ENCODE assay signal across 7 cellular contexts in the genomic region with DNA sequence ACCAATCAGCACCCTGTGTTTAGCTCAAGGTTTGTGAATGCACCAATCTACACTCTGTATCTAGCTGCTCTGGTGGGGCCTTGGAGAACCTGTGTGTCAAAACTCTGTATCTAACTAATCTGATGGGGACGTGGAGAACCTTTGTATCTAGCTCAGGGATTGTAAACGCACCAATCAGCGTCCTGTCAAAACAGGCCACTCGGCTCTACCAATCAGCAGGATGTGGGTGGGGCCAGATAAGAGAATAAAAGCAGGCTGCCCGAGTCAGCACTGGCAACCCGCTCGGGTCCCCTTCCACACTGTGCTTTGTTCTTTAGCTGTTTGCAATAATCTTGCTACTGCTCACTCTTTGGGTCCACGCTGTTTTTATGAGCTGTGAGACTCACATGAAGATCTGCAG.
DNase-seq lines count a peak whose midpoint lies in the region; ATAC-seq, FAIRE-seq and TF ChIP-seq lines count a peak whose summit lies in the region.
"Not testable (repeated sequence)": the region's sequence is repeated elsewhere in the genome, so short reads cannot be mapped to it uniquely, and the experiment has no call there.

No MANE protein-coding gene starts in this region.

- H3K4me1 ChIP-seq in DND-41 (ENCODE audit: insufficient read depth, low read length) = not testable (repeated sequence)

- in situ Hi-C loops in KBM-7 (cut with MboI; ENCODE audit: low pct_unique_long_range_greater_than_20kb, low sequenced_read_pairs) = not testable (repeated sequence)

- not testable (repeated sequence) for H3K4me3 ChIP-seq in DND-41 (ENCODE audit: low read depth in 1 of 2, low read length in 2 of 2); bronchial epithelial cell (ENCODE audit: low read depth, low read length)

- POLR2A ChIA-PET in WTC11 (lab: Charles Lee) = interaction anchor here (0.7 kb wide), 1 partner anchor 173 kb away, joined by 6 read pairs; no protein-coding TSS in a partner anchor

- H3K27ac ChIP-seq in DND-41 (ENCODE audit: low read length) = not testable (repeated sequence)

- not testable (repeated sequence) for H3K4me3 Mint-ChIP-seq in WTC11; activated T-helper 1 cell treated with anti-CD3 and anti-CD28 coated beads, Interleukin-12 subunit alpha, Interleukin-12 subunit beta, Interleukin-2, Interleukin-4 antibody, amounts not matched to agents 30 ng/mL and 10 ng/mL and 1 ng/mL, durations not matched to agents 14 hours and 24 hours and 36 hours; nephron progenitor cell; type B pancreatic cell

- not testable (repeated sequence) for H4K20me1 ChIP-seq in DND-41 (ENCODE audit: insufficient read depth, low read length)

- not testable (repeated sequence) for H3K79me2 ChIP-seq in DND-41 (ENCODE audit: insufficient read depth, low read length)

- not testable (repeated sequence) for H3K9me3 ChIP-seq in DND-41 (ENCODE audit: insufficient read depth, low read length, severe bottlenecking)

- H3K36me3 Mint-ChIP-seq in WTC11 (peaks cover 51% of the 10 kb centered on the region), nephron progenitor cell (ENCODE audit: low read depth) (peaks cover 53% of the 10 kb centered on the region), type B pancreatic cell (peaks cover 17% of the 10 kb centered on the region)
- peaks cover 24% of the 10 kb centered on the region for H3K36me3 Mint-ChIP-seq in activated T-helper 1 cell treated with anti-CD3 and anti-CD28 coated beads, Interleukin-12 subunit alpha, Interleukin-12 subunit beta, Interleukin-2, Interleukin-4 antibody, amounts not matched to agents 30 ng/mL and 10 ng/mL and 1 ng/mL, durations not matched to agents 14 hours and 24 hours and 36 hours (ENCODE audit: low read depth)

- H3K36me3 ChIP-seq in DND-41 (ENCODE audit: insufficient read depth, low read length) = peaks cover 80% of the 10 kb centered on the region
- not testable (repeated sequence) for H3K36me3 ChIP-seq in bronchial epithelial cell (ENCODE audit: control insufficient read depth, insufficient read depth, low read length)

- not testable (repeated sequence) for H3K4me2 ChIP-seq in DND-41 (ENCODE audit: insufficient read depth, low read length)

- not testable (repeated sequence) for H3K9me3 Mint-ChIP-seq in WTC11; activated T-helper 1 cell treated with anti-CD3 and anti-CD28 coated beads, Interleukin-12 subunit alpha, Interleukin-12 subunit beta, Interleukin-2, Interleukin-4 antibody, amounts not matched to agents 30 ng/mL and 10 ng/mL and 1 ng/mL, durations not matched to agents 14 hours and 24 hours and 36 hours; nephron progenitor cell; type B pancreatic cell

- H3K27me3 ChIP-seq in DND-41 (ENCODE audit: insufficient read depth, low read length, poor library complexity); bronchial epithelial cell (ENCODE audit: control insufficient read depth, insufficient read depth, low read length): not testable (repeated sequence)

- H3K27ac Mint-ChIP-seq in WTC11 (peak overlapping the region; percentile 73), nephron progenitor cell (peak overlapping the region; percentile 82), type B pancreatic cell (peak overlapping the region; percentile 28)
- H3K27ac Mint-ChIP-seq in activated T-helper 1 cell treated with anti-CD3 and anti-CD28 coated beads, Interleukin-12 subunit alpha, Interleukin-12 subunit beta, Interleukin-2, Interleukin-4 antibody, amounts not matched to agents 30 ng/mL and 10 ng/mL and 1 ng/mL, durations not matched to agents 14 hours and 24 hours and 36 hours = peak overlapping the region; percentile 31

- not testable (repeated sequence) for TF ChIP-seq CTCF in DND-41 (IDR thresholded peaks at IDR 0.05; ENCODE audit: borderline replicate concordance, extremely low read depth, low read length, poor library complexity, severe bottlenecking); WTC11 (IDR thresholded peaks at IDR 0.05); bronchial epithelial cell (IDR thresholded peaks at IDR 0.05; ENCODE audit: insufficient read depth, low read length, severe bottlenecking); nephron progenitor cell (IDR thresholded peaks at IDR 0.05); type B pancreatic cell (conservative IDR thresholded peaks at IDR 0.05)

- H2AFZ ChIP-seq in DND-41 (ENCODE audit: low read depth, low read length) = not testable (repeated sequence)

- CTCF ChIA-PET in WTC11 (lab: Charles Lee) = not testable (repeated sequence)

- not testable (repeated sequence) for H3K4me1 Mint-ChIP-seq in WTC11; activated T-helper 1 cell treated with anti-CD3 and anti-CD28 coated beads, Interleukin-12 subunit alpha, Interleukin-12 subunit beta, Interleukin-2, Interleukin-4 antibody, amounts not matched to agents 30 ng/mL and 10 ng/mL and 1 ng/mL, durations not matched to agents 14 hours and 24 hours and 36 hours (ENCODE audit: low read depth); nephron progenitor cell; type B pancreatic cell (ENCODE audit: unreplicated experiment)

- ATAC-seq in DND-41 (ENCODE audit: insufficient read depth, low read depth); WTC11: not testable (repeated sequence)

- FAIRE-seq in bronchial epithelial cell (lab: Jason Lieb, UNC) = peak; percentile 13

- peak; percentile 10 for DNase-seq in DND-41
- peak; percentile 14 for DNase-seq in KBM-7
- DNase-seq in WTC11 (ENCODE audit: low spot score); activated T-helper 1 cell treated with anti-CD3 and anti-CD28 coated beads, Interleukin-12 subunit alpha, Interleukin-12 subunit beta, Interleukin-2, Interleukin-4 antibody, amounts not matched to agents 30 ng/mL and 10 ng/mL and 1 ng/mL, durations not matched to agents 14 hours and 24 hours and 36 hours (ENCODE audit: low spot score); bronchial epithelial cell (ENCODE audit: low read depth); nephron progenitor cell; type B pancreatic cell (ENCODE audit: extremely low spot score, unreplicated experiment): not testable (repeated sequence)

- not testable (repeated sequence) for H3K27me3 Mint-ChIP-seq in WTC11 (ENCODE audit: low read depth); activated T-helper 1 cell treated with anti-CD3 and anti-CD28 coated beads, Interleukin-12 subunit alpha, Interleukin-12 subunit beta, Interleukin-2, Interleukin-4 antibody, amounts not matched to agents 30 ng/mL and 10 ng/mL and 1 ng/mL, durations not matched to agents 14 hours and 24 hours and 36 hours (ENCODE audit: insufficient read depth); nephron progenitor cell (ENCODE audit: low read depth, poor library complexity); type B pancreatic cell

- H3K9ac ChIP-seq in DND-41 (ENCODE audit: low read depth, low read length) = not testable (repeated sequence)

- intact Hi-C loops in activated T-helper 1 cell treated with anti-CD3 and anti-CD28 coated beads, Interleukin-12 subunit alpha, Interleukin-12 subunit beta, Interleukin-2, Interleukin-4 antibody, amounts not matched to agents 30 ng/mL and 10 ng/mL and 1 ng/mL, durations not matched to agents 14 hours and 24 hours and 36 hours (cut with micrococcal nuclease) = not testable (repeated sequence)

Comparison
In these comparisons a context has a peak if more than half of its experiments do, and no peak if none do; other contexts are left out.
1. H3K27ac Mint-ChIP-seq: peak in every context shown above with its lines; median percentile 82 in nephron progenitor cell; 73 in WTC11; 31 in activated T-helper 1 cell treated with anti-CD3 and anti-CD28 coated beads, Interleukin-12 subunit alpha, Interleukin-12 subunit beta, Interleukin-2, Interleukin-4 antibody, amounts not matched to agents 30 ng/mL and 10 ng/mL and 1 ng/mL, durations not matched to agents 14 hours and 24 hours and 36 hours; 28 in type B pancreatic cell.